ENCODE assay signal across 11 cellular contexts in the genomic region with DNA sequence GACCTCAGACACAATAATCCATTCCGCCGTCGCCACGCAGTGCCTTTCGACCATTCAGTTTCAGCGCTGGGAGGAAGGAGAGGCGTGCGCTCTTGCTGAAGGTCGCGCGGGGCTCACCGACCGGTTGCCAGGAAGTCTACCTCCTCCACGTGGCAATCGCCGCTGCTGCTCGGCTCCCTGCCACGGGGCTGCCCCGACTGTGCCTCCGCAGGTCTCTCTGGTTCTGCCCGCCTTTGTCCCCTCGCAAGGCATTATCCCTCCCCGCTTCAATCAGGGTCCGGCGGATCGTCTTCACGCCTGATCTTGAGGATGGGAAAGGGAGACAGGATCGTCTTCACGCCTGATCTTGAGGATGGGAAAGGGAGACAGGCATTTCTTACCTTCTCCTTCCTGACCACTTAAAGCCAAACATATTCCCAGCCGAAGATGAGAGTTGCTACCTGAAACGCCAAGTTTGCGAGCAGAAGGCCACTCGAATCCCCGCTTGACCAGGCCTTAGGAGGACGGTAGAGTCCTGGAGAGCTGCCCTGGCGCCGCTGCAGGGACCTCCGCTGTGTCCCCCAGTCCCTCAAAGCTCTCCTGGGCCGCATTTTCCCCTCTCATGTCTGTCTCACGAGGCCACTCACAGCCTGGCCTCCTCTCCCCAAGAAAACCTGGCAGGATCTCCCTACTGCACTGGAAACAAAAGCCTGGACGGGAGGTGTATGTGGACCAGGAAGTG. TPM values are rescaled to one million over a fixed set of nuclear protein-coding genes. Genes with fewer than 3 reads are reported as not detected.
DNase-seq lines count a peak whose midpoint lies in the region; ATAC-seq and TF ChIP-seq lines count a peak whose summit lies in the region.
"Had no signal": no experiment of that assay in that cellular context is flagged by ENCODE, and none has a peak within 500 bp of the region (broad histone marks: within the 10 kb centered on the region; RNA-seq: fewer than 3 reads in every experiment).

No MANE protein-coding gene starts in this region.

- H3K27me3 ChIP-seq in body of pancreas (no peaks in the 10 kb centered on the region), osteoblast (ENCODE audit: insufficient read depth, low read length) (peaks cover 9% of the 10 kb centered on the region)
- H3K27me3 ChIP-seq: right lobe of liver, upper lobe of left lung had no signal

- 47 to 54% methylated on average over 34 to 39 of the region's 41 CpGs for WGBS in body of pancreas, 2 donors

- no peak for TF ChIP-seq POLR2A in body of pancreas (IDR thresholded peaks at IDR 0.05)

- no peaks in the 10 kb centered on the region for H4K20me1 ChIP-seq in osteoblast (ENCODE audit: insufficient read depth, low read length)

- POLR2A ChIA-PET in RWPE1 (lab: Yijun Ruan, JAX; ENCODE audit: low non-redundant PET) = no interaction called here

- ATAC-seq in body of pancreas = peak; percentile 42
- ATAC-seq in HG02981 (IDR thresholded peaks at IDR 0.05; ENCODE audit: unreplicated experiment) = no peak

- H2AFZ ChIP-seq in osteoblast (ENCODE audit: low read length) = peak overlapping the region; percentile 44

- H3K4me1 ChIP-seq in body of pancreas (no peaks in the 10 kb centered on the region), osteoblast (ENCODE audit: insufficient read depth, low read length) (peaks cover 8% of the 10 kb centered on the region)
- H3K4me1 ChIP-seq: right lobe of liver had no signal

- no peak for TF ChIP-seq CTCF in body of pancreas (IDR thresholded peaks at IDR 0.05)
- TF ChIP-seq CTCF in osteoblast (IDR thresholded peaks at IDR 0.05; ENCODE audit: extremely low read depth, low read depth, low read length) = no peak
- no peak for TF ChIP-seq CTCF in RWPE1 (conservative IDR thresholded peaks at IDR 0.05; ENCODE audit: low read depth)

- H3K27ac ChIP-seq in body of pancreas = no peak overlapping the region
- no peak overlapping the region for H3K27ac ChIP-seq in osteoblast (ENCODE audit: low read depth, low read length)
- no peak overlapping the region for H3K27ac ChIP-seq in RWPE1
- H3K27ac ChIP-seq: right lobe of liver, upper lobe of left lung had no signal

- H3K79me2 ChIP-seq in osteoblast (ENCODE audit: insufficient read depth, low read length) = no peaks in the 10 kb centered on the region

- H3K4me3 ChIP-seq in body of pancreas (no peak overlapping the region), osteoblast (ENCODE audit: insufficient read depth, low read length) (no peak overlapping the region)
- H3K4me3 ChIP-seq: right lobe of liver, upper lobe of left lung had no signal

- DNase-seq in NCI-H1092 treated with DMSO at 0.1 percent for 48 hours (lab: John Stamatoyannopoulos, UW) = peak; percentile 3
- DNase-seq in NCI-H1092 (lab: John Stamatoyannopoulos, UW) = no peak
- DNase-seq in NCI-H69 (lab: John Stamatoyannopoulos, UW) = peak; percentile 22
- DNase-seq in body of pancreas = no peak
- no peak for DNase-seq in osteoblast (ENCODE audit: insufficient read length, low spot score, missing footprints)
- no peak for DNase-seq in posterior vena cava (ENCODE audit: low spot score)
- no peak for DNase-seq in RWPE1 (ENCODE audit: low spot score)

- intact Hi-C loops in body of pancreas (cut with DNase I) (no loop called here), posterior vena cava (cut with DNase I) (loop anchor here (5.0 kb wide), 2 partner anchors 120 to 125 kb away; no protein-coding TSS in a partner anchor)

- H3K4me2 ChIP-seq in osteoblast (ENCODE audit: insufficient read depth, low read length) = no peak overlapping the region

- no peaks in the 10 kb centered on the region for H3K9me3 ChIP-seq in body of pancreas
- no peaks in the 10 kb centered on the region for H3K9me3 ChIP-seq in osteoblast (ENCODE audit: low read depth, low read length)
- H3K9me3 ChIP-seq: right lobe of liver, upper lobe of left lung had no signal

- CTCF ChIA-PET in RWPE1 (lab: Yijun Ruan, JAX) = interaction anchor here (0.5 to 0.7 kb wide), 3 partner anchors 41 to 1659 kb away, joined by 3 read pairs; no protein-coding TSS in a partner anchor

- H3K36me3 ChIP-seq in body of pancreas (replicated peaks in 1 of 2; ENCODE audit: insufficient read depth in 1 of 2, low read depth in 2 of 2) = no peaks in the 10 kb centered on the region
- no peaks in the 10 kb centered on the region for H3K36me3 ChIP-seq in osteoblast (ENCODE audit: insufficient read depth, low read length)
- H3K36me3 ChIP-seq: right lobe of liver, upper lobe of left lung had no signal

RNA-seq across cellular contexts. Expression of a gene that starts 4.3 kb away (rescaled TPM):
- total RNA-seq in body of pancreas (not detected), osteoblast (not detected in 2 replicates), posterior vena cava (not detected)
- total RNA-seq: A172, right lobe of liver, upper lobe of left lung had no signal

Comparison
In these comparisons a context has a peak if more than half of its experiments do, and no peak if none do; other contexts are left out.
1. DNase-seq: peak in NCI-H1092 treated with DMSO at 0.1 percent for 48 hours (single experiment) and NCI-H69 (single experiment); none in NCI-H1092 (single experiment), body of pancreas (0 of 4), osteoblast (single experiment), posterior vena cava (single experiment) and RWPE1 (single experiment).